10 cellular contexts compared by ENCODE assay signal in the genomic region with DNA sequence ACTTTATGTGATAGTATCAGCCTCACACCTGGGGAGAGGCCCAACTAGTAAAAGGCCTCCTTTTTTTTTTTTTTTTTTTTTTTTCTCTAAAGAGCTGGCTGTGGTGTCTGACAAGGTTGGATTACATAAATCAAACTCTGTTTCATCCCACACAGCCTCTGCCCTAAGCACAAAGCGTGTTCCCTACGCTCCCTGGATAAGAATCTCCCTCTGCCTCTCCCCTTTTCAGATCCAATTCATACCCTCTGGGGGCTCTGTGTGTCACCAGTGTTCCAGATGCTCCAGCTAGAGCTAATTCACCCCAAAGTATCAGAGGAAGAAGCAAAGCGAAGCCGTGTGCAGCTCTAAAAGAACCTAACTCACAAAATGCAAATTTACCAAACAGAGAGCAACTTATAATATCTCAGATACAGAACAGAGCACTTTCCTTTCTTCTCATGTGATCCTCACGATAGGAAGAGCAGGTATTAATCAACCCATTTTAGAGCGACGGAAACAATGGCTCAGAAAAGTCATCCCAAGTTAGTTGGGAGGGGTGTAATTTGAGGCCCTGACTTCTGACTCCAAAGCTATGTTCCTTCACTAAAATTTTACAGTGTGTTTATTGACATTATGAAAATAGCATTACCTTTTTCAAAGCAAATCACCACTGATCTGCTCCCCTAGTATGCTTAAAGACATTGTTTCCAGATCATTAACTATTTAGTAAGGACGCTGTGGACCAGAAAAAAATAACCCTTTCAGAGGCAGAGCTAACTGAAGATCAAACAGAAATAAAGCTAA. TPM values are rescaled to one million over a fixed set of nuclear protein-coding genes. Genes with fewer than 3 reads are reported as not detected.
DNase-seq lines count a peak whose midpoint lies in the region; ATAC-seq and TF ChIP-seq lines count a peak whose summit lies in the region.
"Had no signal": no experiment of that assay in that cellular context is flagged by ENCODE, and none has a peak within 500 bp of the region (broad histone marks: within the 10 kb centered on the region; RNA-seq: fewer than 3 reads in every experiment).

No MANE protein-coding gene starts in this region.

- intact Hi-C loops in activated CD4-positive, alpha-beta memory T cell treated with anti-CD3 and anti-CD28 coated beads for 36 hours (cut with micrococcal nuclease): loop anchor here (2.0 kb wide), 1 partner anchor 15 kb away; no protein-coding TSS in a partner anchor
- intact Hi-C loops in body of pancreas (cut with DNase I) (no loop called here), stomach (cut with DNase I; ENCODE audit: low total_unique reads) (no loop called here)

- H3K27me3 Mint-ChIP-seq in activated CD4-positive, alpha-beta memory T cell treated with anti-CD3 and anti-CD28 coated beads for 36 hours: no peaks in the 10 kb centered on the region
- H3K27me3 Mint-ChIP-seq in activated CD4-positive, alpha-beta memory T cell treated with anti-CD3 and anti-CD28 coated beads, Interleukin-2, amount 10 ng/mL, durations not matched to agents 7 days and 5 days: no peaks in the 10 kb centered on the region

- peaks cover 83% of the 10 kb centered on the region for H3K4me1 ChIP-seq in body of pancreas
- H3K4me1 ChIP-seq in stomach: peaks cover 70 to 99% (median 91%) of the 10 kb centered on the region in 4 donors

- H3K27ac Mint-ChIP-seq in activated CD4-positive, alpha-beta memory T cell treated with anti-CD3 and anti-CD28 coated beads for 36 hours: peak overlapping the region; percentile 44
- H3K27ac Mint-ChIP-seq in activated CD4-positive, alpha-beta memory T cell treated with anti-CD3 and anti-CD28 coated beads, Interleukin-2, amount 10 ng/mL, durations not matched to agents 7 days and 5 days: no peak overlapping the region

- no peaks in the 10 kb centered on the region for H3K27me3 ChIP-seq in body of pancreas
- H3K27me3 ChIP-seq in stomach: no peaks in the 10 kb centered on the region

- TF ChIP-seq EP300 in stomach (IDR thresholded peaks at IDR 0.05): no peak

- H3K27ac ChIP-seq in body of pancreas (peak overlapping the region in 3 of 4 donors; percentile 0 to 93 (median 25)), stomach (peak overlapping the region in 3 of 5 donors; percentile 20 to 94 (median 91))
- H3K27ac ChIP-seq: parathyroid adenoma had no signal

- no peaks in the 10 kb centered on the region for H3K36me3 Mint-ChIP-seq in activated CD4-positive, alpha-beta memory T cell treated with anti-CD3 and anti-CD28 coated beads for 36 hours
- peaks cover 12% of the 10 kb centered on the region for H3K36me3 Mint-ChIP-seq in activated CD4-positive, alpha-beta memory T cell treated with anti-CD3 and anti-CD28 coated beads, Interleukin-2, amount 10 ng/mL, durations not matched to agents 7 days and 5 days (ENCODE audit: low read depth)

- no peaks in the 10 kb centered on the region for H3K9me3 ChIP-seq in body of pancreas
- no peaks in the 10 kb centered on the region for H3K9me3 ChIP-seq in stomach

- H3K4me1 Mint-ChIP-seq in activated CD4-positive, alpha-beta memory T cell treated with anti-CD3 and anti-CD28 coated beads for 36 hours (ENCODE audit: low read depth): peaks cover 49% of the 10 kb centered on the region
- H3K4me1 Mint-ChIP-seq in activated CD4-positive, alpha-beta memory T cell treated with anti-CD3 and anti-CD28 coated beads, Interleukin-2, amount 10 ng/mL, durations not matched to agents 7 days and 5 days: peaks cover 74% of the 10 kb centered on the region

- ATAC-seq in HG03175 (IDR thresholded peaks at IDR 0.05; ENCODE audit: unreplicated experiment): peak; percentile 28
- ATAC-seq in body of pancreas: no peak
- ATAC-seq in GM21423 (IDR thresholded peaks at IDR 0.05; ENCODE audit: unreplicated experiment): no peak

- no peak overlapping the region for H3K4me3 ChIP-seq in body of pancreas
- no peak overlapping the region for H3K4me3 ChIP-seq in stomach

- POLR2A ChIA-PET in activated CD4-positive, alpha-beta memory T cell treated with anti-CD3 and anti-CD28 coated beads for 36 hours (lab: Charles Lee): no interaction called here
- POLR2A ChIA-PET in activated CD4-positive, alpha-beta memory T cell treated with anti-CD3 and anti-CD28 coated beads, Interleukin-2, amount 10 ng/mL, durations not matched to agents 7 days and 5 days (lab: Charles Lee): interaction anchor here (1.2 to 5.6 kb wide), 5 partner anchors 12 to 51 kb away, joined by 3 to 73 read pairs (median 3); a partner anchor contains a TSS

- DNase-seq in activated CD4-positive, alpha-beta memory T cell treated with anti-CD3 and anti-CD28 coated beads for 36 hours: no peak
- no peak for DNase-seq in activated CD4-positive, alpha-beta memory T cell treated with anti-CD3 and anti-CD28 coated beads, Interleukin-2, amount 10 ng/mL, durations not matched to agents 7 days and 5 days
- no peak for DNase-seq in body of pancreas
- DNase-seq in stomach: no peak
- no peak for DNase-seq in AG08396 (ENCODE audit: low spot score)
- no peak for DNase-seq in SKM-1 (lab: John Stamatoyannopoulos, UW; ENCODE audit: unreplicated experiment)
- DNase-seq: SW 1271 had no signal

- no peak overlapping the region for H3K4me3 Mint-ChIP-seq in activated CD4-positive, alpha-beta memory T cell treated with anti-CD3 and anti-CD28 coated beads for 36 hours
- H3K4me3 Mint-ChIP-seq in activated CD4-positive, alpha-beta memory T cell treated with anti-CD3 and anti-CD28 coated beads, Interleukin-2, amount 10 ng/mL, durations not matched to agents 7 days and 5 days: no peak overlapping the region

- no peaks in the 10 kb centered on the region for H3K9me3 Mint-ChIP-seq in activated CD4-positive, alpha-beta memory T cell treated with anti-CD3 and anti-CD28 coated beads for 36 hours
- no peaks in the 10 kb centered on the region for H3K9me3 Mint-ChIP-seq in activated CD4-positive, alpha-beta memory T cell treated with anti-CD3 and anti-CD28 coated beads, Interleukin-2, amount 10 ng/mL, durations not matched to agents 7 days and 5 days

- H3K36me3 ChIP-seq in body of pancreas (replicated peaks in 1 of 2; ENCODE audit: insufficient read depth in 1 of 2, low read depth in 2 of 2) (no peaks in the 10 kb centered on the region), stomach (peaks cover 0 to 7% (median 1%) of the 10 kb centered on the region in 4 donors)

- 67% methylated on average over 8 of the region's 8 CpGs for WGBS in body of pancreas, 2 donors
- 56 to 78% (median 76%) methylated on average over 8 of the region's 8 CpGs for WGBS in stomach, 5 donors

- no peak for TF ChIP-seq POLR2A in body of pancreas (IDR thresholded peaks at IDR 0.05)
- no peak for TF ChIP-seq POLR2A in stomach (IDR thresholded peaks at IDR 0.05)

- CTCF ChIA-PET in activated CD4-positive, alpha-beta memory T cell treated with anti-CD3 and anti-CD28 coated beads for 36 hours (lab: Charles Lee): interaction anchor here (1.0 to 11.0 kb wide), 4 partner anchors 9 to 179 kb away, joined by 3 to 91 read pairs (median 6); a partner anchor contains a TSS
- CTCF ChIA-PET in activated CD4-positive, alpha-beta memory T cell treated with anti-CD3 and anti-CD28 coated beads, Interleukin-2, amount 10 ng/mL, durations not matched to agents 7 days and 5 days (lab: Charles Lee): interaction anchor here (1.5 to 6.8 kb wide), 3 partner anchors 9 to 50 kb away, joined by 3 to 74 read pairs (median 5); a partner anchor contains a TSS

- TF ChIP-seq CTCF in body of pancreas (IDR thresholded peaks at IDR 0.05) (no peak), stomach (IDR thresholded peaks at IDR 0.05) (no peak)

RNA-seq across cellular contexts. Expression of a gene that starts 12.4 kb away (rescaled TPM):
- 1 to 10 TPM; 6.9 to 7.3 TPM for total RNA-seq in activated CD4-positive, alpha-beta memory T cell treated with anti-CD3 and anti-CD28 coated beads for 36 hours
- 10 to 100 TPM; 25.7 to 30.2 TPM for total RNA-seq in activated CD4-positive, alpha-beta memory T cell treated with anti-CD3 and anti-CD28 coated beads, Interleukin-2, amount 10 ng/mL, durations not matched to agents 7 days and 5 days
- total RNA-seq in body of pancreas (10 to 100 TPM in 1 of 2 donors, 1 to 10 TPM in 1; 4.3 to 16.1 TPM), stomach (10 to 100 TPM in 3 of 5 donors, 1 to 10 TPM in 2; 2.2 to 11.7 (median 10.7) TPM)
- polyA plus RNA-seq in stomach: 1 to 10 TPM; 3.8 to 6.5 (median 5.1) TPM

RNA-seq across cellular contexts. Expression of a gene that starts 57.3 kb away (rescaled TPM):
- 100 to 1,000 TPM; 168 to 170 TPM for total RNA-seq in activated CD4-positive, alpha-beta memory T cell treated with anti-CD3 and anti-CD28 coated beads for 36 hours
- 100 to 1,000 TPM; 150 to 153 TPM for total RNA-seq in activated CD4-positive, alpha-beta memory T cell treated with anti-CD3 and anti-CD28 coated beads, Interleukin-2, amount 10 ng/mL, durations not matched to agents 7 days and 5 days
- total RNA-seq in body of pancreas (100 to 1,000 TPM; 122 to 209 TPM), stomach (100 to 1,000 TPM in 3 of 5 donors, 10 to 100 TPM in 2; 72.4 to 350 (median 168) TPM)
- polyA plus RNA-seq in stomach: 100 to 1,000 TPM; 369 to 411 (median 382) TPM
